Comparison of ENCODE assay signal across 26 cellular contexts in genomic region chr6:32742374-32742773, GRCh38. TPM values are rescaled to one million over a fixed set of nuclear protein-coding genes. Genes with fewer than 3 reads are reported as not detected.
"Had no signal": no experiment of that assay in that cellular context is flagged by ENCODE, and none has a peak within 500 bp of the region (broad histone marks: within the 10 kb centered on the region; RNA-seq: fewer than 3 reads in every experiment).

No MANE protein-coding gene starts in this region.

- H3K27ac ChIP-seq: VCaP had no signal

- H3K36me3 Mint-ChIP-seq: activated naive CD4-positive, alpha-beta T cell treated with anti-CD3 and anti-CD28 coated beads, Interleukin-2, amount 50 U/mL, for 24 hours; brain had no signal

- DNase-seq: activated CD4-positive, alpha-beta memory T cell treated with anti-CD3 and anti-CD28 coated beads, Interleukin-2, amount 10 ng/mL, durations not matched to agents 7 days and 5 days; activated CD4-positive, alpha-beta T cell treated with anti-CD3 and anti-CD28 coated beads for 36 hours; activated CD4-positive, alpha-beta T cell treated with anti-CD3 and anti-CD28 coated beads, Interleukin-2, amount 50 U/mL, for 1 hour; activated CD8-positive, alpha-beta memory T cell treated with anti-CD3 and anti-CD28 coated beads, Interleukin-2, amount 50 U/mL, for 4 hours; activated gamma-delta T cell treated with Interleukin-2 at 50 U/mL for 16 hours; activated T-cell treated with anti-CD3 and anti-CD28 coated beads, Interleukin-2, amount 50 U/mL, for 72 hours; cortex of kidney; Kasumi-1; MV-4-11; NCI-H1092 treated with DMSO at 0.1 percent for 48 hours; NCI-H1417 treated with DMSO at 0.1 percent for 48 hours; NCI-H1694 treated with DMSO at 0.1 percent for 48 hours; NCI-H2029 treated with DMSO at 0.1 percent for 48 hours; NCI-H345; NCI-H510A; NCI-H526 treated with DMSO at 0.1 percent for 48 hours; NCI-H82; PC-3; SIG-M5; T-helper 1 cell had no signal

- FAIRE-seq: astrocyte had no signal

- ATAC-seq: activated CD4-positive, alpha-beta T cell treated with anti-CD3 and anti-CD28 coated beads for 36 hours; activated T-cell treated with anti-CD3 and anti-CD28 coated beads, Interleukin-2, amount 50 U/mL, for 72 hours; PC-3 had no signal

- H3K4me3 Mint-ChIP-seq: activated CD4-positive, alpha-beta memory T cell treated with anti-CD3 and anti-CD28 coated beads, Interleukin-2, amount 10 ng/mL, durations not matched to agents 7 days and 5 days; activated CD4-positive, alpha-beta T cell treated with anti-CD3 and anti-CD28 coated beads for 36 hours; activated naive CD4-positive, alpha-beta T cell treated with anti-CD3 and anti-CD28 coated beads, Interleukin-2, amount 50 U/mL, for 24 hours; activated T-cell treated with anti-CD3 and anti-CD28 coated beads, Interleukin-2, amount 50 U/mL, for 72 hours; brain; central memory CD8-positive, alpha-beta T cell had no signal

- H3K4me1 Mint-ChIP-seq: activated CD4-positive, alpha-beta memory T cell treated with anti-CD3 and anti-CD28 coated beads, Interleukin-2, amount 10 ng/mL, durations not matched to agents 7 days and 5 days; activated CD4-positive, alpha-beta T cell treated with anti-CD3 and anti-CD28 coated beads for 36 hours; activated naive CD4-positive, alpha-beta T cell treated with anti-CD3 and anti-CD28 coated beads, Interleukin-2, amount 50 U/mL, for 24 hours; brain; central memory CD8-positive, alpha-beta T cell had no signal

- H3K27ac Mint-ChIP-seq: activated CD4-positive, alpha-beta memory T cell treated with anti-CD3 and anti-CD28 coated beads, Interleukin-2, amount 10 ng/mL, durations not matched to agents 7 days and 5 days; activated CD4-positive, alpha-beta T cell treated with anti-CD3 and anti-CD28 coated beads for 36 hours; activated naive CD4-positive, alpha-beta T cell treated with anti-CD3 and anti-CD28 coated beads, Interleukin-2, amount 50 U/mL, for 24 hours; activated T-cell treated with anti-CD3 and anti-CD28 coated beads, Interleukin-2, amount 50 U/mL, for 72 hours; activated T-helper 2 cell treated with anti-CD3 and anti-CD28 coated beads, Interferon-gamma antibody, Interleukin-2, Interleukin-4, amounts not matched to agents 10 μg/mL and 5 μg/mL and 100 μg/mL, durations not matched to agents 14 hours and 24 hours and 36 hours; brain had no signal

- H3K9me3 Mint-ChIP-seq: activated CD4-positive, alpha-beta memory T cell treated with anti-CD3 and anti-CD28 coated beads, Interleukin-2, amount 10 ng/mL, durations not matched to agents 7 days and 5 days; activated naive CD4-positive, alpha-beta T cell treated with anti-CD3 and anti-CD28 coated beads, Interleukin-2, amount 50 U/mL, for 24 hours; activated T-cell treated with anti-CD3 and anti-CD28 coated beads, Interleukin-2, amount 50 U/mL, for 72 hours; activated T-helper 2 cell treated with anti-CD3 and anti-CD28 coated beads, Interferon-gamma antibody, Interleukin-2, Interleukin-4, amounts not matched to agents 10 μg/mL and 5 μg/mL and 100 μg/mL, durations not matched to agents 14 hours and 24 hours and 36 hours; brain; central memory CD8-positive, alpha-beta T cell had no signal

RNA-seq across cellular contexts. Expression of gene HLA-DQA2, which starts 1.2 kb away (rescaled TPM):
- total RNA-seq: activated CD4-positive, alpha-beta memory T cell treated with anti-CD3 and anti-CD28 coated beads, Interleukin-2, amount 10 ng/mL, durations not matched to agents 7 days and 5 days; astrocyte; PC-3 had no signal

RNA-seq across cellular contexts. Expression of gene HLA-DQB2, which starts 21.0 kb away (rescaled TPM):
- total RNA-seq: activated CD4-positive, alpha-beta memory T cell treated with anti-CD3 and anti-CD28 coated beads, Interleukin-2, amount 10 ng/mL, durations not matched to agents 7 days and 5 days; astrocyte; PC-3 had no signal
